ENCODE assay signal across 8 cellular contexts in genomic region chr7:101743241-101743994, GRCh38.
DNase-seq lines count a peak whose midpoint lies in the region; ATAC-seq, FAIRE-seq and TF ChIP-seq lines count a peak whose summit lies in the region.

No MANE protein-coding gene starts in this region.

- peak overlapping the region; percentile 57 for H3K4me2 ChIP-seq in parathyroid adenoma (ENCODE audit: low read length)

- H3K27ac Mint-ChIP-seq in CD4-positive, CD25-positive, alpha-beta regulatory T cell = peak overlapping the region in 1 of 3 donors; percentile 56
- H3K27ac Mint-ChIP-seq in activated T-helper 17 cell treated with anti-CD3 and anti-CD28 coated beads, Interleukin-2, amount 50 U/mL, for 72 hours = no peak overlapping the region
- H3K27ac Mint-ChIP-seq in type B pancreatic cell = no peak overlapping the region

- peak overlapping the region; percentile 86 for H2AFZ ChIP-seq in parathyroid adenoma

- H3K27me3 ChIP-seq in CD4-positive, CD25-positive, alpha-beta regulatory T cell (ENCODE audit: control insufficient read depth, insufficient read depth, low read length) = no peaks in the 10 kb centered on the region
- no peaks in the 10 kb centered on the region for H3K27me3 ChIP-seq in HUES48 (ENCODE audit: control insufficient read depth, insufficient read depth, low read length)
- no peaks in the 10 kb centered on the region for H3K27me3 ChIP-seq in parathyroid adenoma (ENCODE audit: control insufficient read depth, insufficient read depth, low read length)

- no peaks in the 10 kb centered on the region for H3K9me3 ChIP-seq in CD4-positive, CD25-positive, alpha-beta regulatory T cell (ENCODE audit: control insufficient read depth in 2 of 2, low read length in 2 of 2)
- H3K9me3 ChIP-seq in HUES48 (ENCODE audit: control insufficient read depth, insufficient read depth, low read length) (no peaks in the 10 kb centered on the region), parathyroid adenoma (ENCODE audit: control insufficient read depth, low read length) (no peaks in the 10 kb centered on the region)

- peak overlapping the region; percentile 57; the same call in 1 of the 2 replicates for H3K9ac ChIP-seq in HUES48 (ENCODE audit: low read depth, low read length)
- H3K9ac ChIP-seq in parathyroid adenoma = no peak overlapping the region

- no peaks in the 10 kb centered on the region for H3K27me3 Mint-ChIP-seq in CD4-positive, CD25-positive, alpha-beta regulatory T cell
- peaks cover 3% of the 10 kb centered on the region for H3K27me3 Mint-ChIP-seq in activated T-helper 17 cell treated with anti-CD3 and anti-CD28 coated beads, Interleukin-2, amount 50 U/mL, for 72 hours
- H3K27me3 Mint-ChIP-seq in type B pancreatic cell = peaks cover 11% of the 10 kb centered on the region

- H3K4me3 ChIP-seq in CD4-positive, CD25-positive, alpha-beta regulatory T cell (ENCODE audit: low read depth, low read length) = peak overlapping the region; percentile 41
- peak overlapping the region; percentile 68 for H3K4me3 ChIP-seq in HUES48 (ENCODE audit: low read depth, low read length)
- peak overlapping the region; percentile 57 for H3K4me3 ChIP-seq in parathyroid adenoma (ENCODE audit: low read depth, low read length)

- H3K36me3 ChIP-seq in CD4-positive, CD25-positive, alpha-beta regulatory T cell (ENCODE audit: control insufficient read depth, insufficient read depth, low read length) = no peaks in the 10 kb centered on the region
- H3K36me3 ChIP-seq in HUES48 (ENCODE audit: control insufficient read depth, insufficient read depth, low read length) = no peaks in the 10 kb centered on the region
- no peaks in the 10 kb centered on the region for H3K36me3 ChIP-seq in parathyroid adenoma (ENCODE audit: control insufficient read depth, insufficient read depth, low read length)

- DNase-seq in CD4-positive, CD25-positive, alpha-beta regulatory T cell = peak; percentile 54 to 87 (median 75)
- DNase-seq in RPMI7951 (ENCODE audit: low read depth) (peak; percentile 59), frontal cortex (ENCODE audit: low spot score in 2 of 2) (peak; percentile 50 to 62), type B pancreatic cell (ENCODE audit: extremely low spot score, unreplicated experiment) (peak; percentile 78)

- no peaks in the 10 kb centered on the region for H3K36me3 Mint-ChIP-seq in CD4-positive, CD25-positive, alpha-beta regulatory T cell
- no peaks in the 10 kb centered on the region for H3K36me3 Mint-ChIP-seq in activated T-helper 17 cell treated with anti-CD3 and anti-CD28 coated beads, Interleukin-2, amount 50 U/mL, for 72 hours (ENCODE audit: low read depth)
- H3K36me3 Mint-ChIP-seq in type B pancreatic cell = no peaks in the 10 kb centered on the region

- H3K9me3 Mint-ChIP-seq in CD4-positive, CD25-positive, alpha-beta regulatory T cell = no peaks in the 10 kb centered on the region
- H3K9me3 Mint-ChIP-seq in activated T-helper 17 cell treated with anti-CD3 and anti-CD28 coated beads, Interleukin-2, amount 50 U/mL, for 72 hours = no peaks in the 10 kb centered on the region
- H3K9me3 Mint-ChIP-seq in type B pancreatic cell = no peaks in the 10 kb centered on the region

- peak overlapping the region; percentile 73 to 87 (median 81) for H3K4me3 Mint-ChIP-seq in CD4-positive, CD25-positive, alpha-beta regulatory T cell
- peak overlapping the region; percentile 55 for H3K4me3 Mint-ChIP-seq in activated T-helper 17 cell treated with anti-CD3 and anti-CD28 coated beads, Interleukin-2, amount 50 U/mL, for 72 hours
- H3K4me3 Mint-ChIP-seq in type B pancreatic cell = peak overlapping the region; percentile 90

- peaks cover 35% of the 10 kb centered on the region for H3K4me1 ChIP-seq in CD4-positive, CD25-positive, alpha-beta regulatory T cell (ENCODE audit: control insufficient read depth, insufficient read depth, low read length, poor library complexity, severe bottlenecking)
- H3K4me1 ChIP-seq in HUES48 (ENCODE audit: control insufficient read depth, insufficient read depth, low read length) (peaks cover 10% of the 10 kb centered on the region), parathyroid adenoma (peaks cover 3% of the 10 kb centered on the region)

- peaks cover 0 to 31% (median 15%) of the 10 kb centered on the region in 4 donors for H3K4me1 Mint-ChIP-seq in CD4-positive, CD25-positive, alpha-beta regulatory T cell
- H3K4me1 Mint-ChIP-seq in activated T-helper 17 cell treated with anti-CD3 and anti-CD28 coated beads, Interleukin-2, amount 50 U/mL, for 72 hours = no peaks in the 10 kb centered on the region
- peaks cover 7% of the 10 kb centered on the region for H3K4me1 Mint-ChIP-seq in type B pancreatic cell (ENCODE audit: unreplicated experiment)

- peak; percentile 61 to 72 for ATAC-seq in CD4-positive, CD25-positive, alpha-beta regulatory T cell (ENCODE audit: low read depth in 2 of 2)
- peak; percentile 58 for ATAC-seq in activated T-helper 17 cell treated with anti-CD3 and anti-CD28 coated beads, Interleukin-2, amount 50 U/mL, for 72 hours (replicated peaks)
- no peak for ATAC-seq in HG02840 (IDR thresholded peaks at IDR 0.05; ENCODE audit: low FRiP score, unreplicated experiment)

- H3K79me2 ChIP-seq in parathyroid adenoma = no peaks in the 10 kb centered on the region

- TF ChIP-seq CTCF in parathyroid adenoma (IDR thresholded peaks at IDR 0.05) = peak; percentile 40
- peak; percentile 58 for TF ChIP-seq CTCF in type B pancreatic cell (conservative IDR thresholded peaks at IDR 0.05)

- H3K27ac ChIP-seq in CD4-positive, CD25-positive, alpha-beta regulatory T cell (ENCODE audit: insufficient read depth, low read length, poor library complexity, severe bottlenecking) = no peak overlapping the region
- H3K27ac ChIP-seq in HUES48 (ENCODE audit: low read depth, low read length) (peak overlapping the region; percentile 50), parathyroid adenoma (no peak overlapping the region)

- FAIRE-seq in frontal cortex (lab: Jason Lieb, UNC) = no peak
